Comparison of ENCODE assay signal across 19 cellular contexts in the genomic region with DNA sequence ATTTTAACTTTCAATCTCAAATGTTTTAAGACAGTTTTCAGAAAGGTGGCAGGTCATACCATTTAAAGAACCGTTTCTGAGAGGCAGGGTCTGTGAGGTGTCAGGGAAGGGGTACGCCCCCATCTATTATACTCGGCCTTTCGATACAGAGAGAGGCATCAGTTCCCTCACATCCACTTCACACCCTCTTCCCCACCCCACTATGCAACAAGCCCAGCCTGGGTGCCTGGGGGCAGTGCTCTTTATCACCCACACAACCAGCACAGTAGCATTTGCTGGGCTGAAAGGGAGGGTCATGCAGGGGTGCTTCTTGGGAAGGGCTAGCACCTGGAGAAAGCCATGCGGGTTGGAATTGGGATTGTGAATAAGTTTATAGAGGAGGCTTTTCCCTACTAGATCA. TPM values are rescaled to one million over a fixed set of nuclear protein-coding genes. Genes with fewer than 3 reads are reported as not detected.
DNase-seq lines count a peak whose midpoint lies in the region; ATAC-seq and TF ChIP-seq lines count a peak whose summit lies in the region.
"Had no signal": no experiment of that assay in that cellular context is flagged by ENCODE, and none has a peak within 500 bp of the region (broad histone marks: within the 10 kb centered on the region; RNA-seq: fewer than 3 reads in every experiment).

No MANE protein-coding gene starts in this region.

- peak; percentile 38 for ATAC-seq in GM18868 (IDR thresholded peaks at IDR 0.05; ENCODE audit: unreplicated experiment)
- ATAC-seq in GM21390 (IDR thresholded peaks at IDR 0.05; ENCODE audit: unreplicated experiment) = peak; percentile 22
- peak; percentile 18 for ATAC-seq in HG02938 (IDR thresholded peaks at IDR 0.05; ENCODE audit: unreplicated experiment)
- ATAC-seq in HG03521 (IDR thresholded peaks at IDR 0.05; ENCODE audit: unreplicated experiment) = peak; percentile 29
- ATAC-seq: activated T-cell treated with anti-CD3 and anti-CD28 coated beads, Interleukin-2, amount 50 U/mL, for 72 hours; lower lobe of right lung had no signal

- DNase-seq in KBM-7 (no peak), NCI-H2171 treated with DMSO at 0.1 percent for 48 hours (lab: John Stamatoyannopoulos, UW) (no peak), nucleus accumbens (lab: John Stamatoyannopoulos, UW) (no peak), glutamatergic neuron (no peak)
- DNase-seq: activated T-cell treated with anti-CD3 and anti-CD28 coated beads, Interleukin-2, amount 50 U/mL, for 72 hours; adrenal gland; central memory CD4-positive, alpha-beta T cell; foreskin melanocyte; IMR-90; lower lobe of right lung; NCI-H226; nephron progenitor cell; retina; thyroid gland had no signal

- H3K4me1 Mint-ChIP-seq in glutamatergic neuron (ENCODE audit: low read depth, unreplicated experiment) = peaks cover 10% of the 10 kb centered on the region

- H3K4me3 Mint-ChIP-seq in glutamatergic neuron (ENCODE audit: unreplicated experiment) = no peak overlapping the region
- H3K4me3 Mint-ChIP-seq: activated T-cell treated with anti-CD3 and anti-CD28 coated beads, Interleukin-2, amount 50 U/mL, for 72 hours; nephron progenitor cell had no signal

- H3K27me3 Mint-ChIP-seq in glutamatergic neuron (ENCODE audit: unreplicated experiment) = no peaks in the 10 kb centered on the region

- H3K27ac Mint-ChIP-seq in glutamatergic neuron (ENCODE audit: unreplicated experiment) = no peak overlapping the region
- H3K27ac Mint-ChIP-seq: activated T-cell treated with anti-CD3 and anti-CD28 coated beads, Interleukin-2, amount 50 U/mL, for 72 hours; nephron progenitor cell had no signal

- in situ Hi-C loops in KBM-7 (cut with MboI; ENCODE audit: low pct_unique_long_range_greater_than_20kb, low sequenced_read_pairs) = no loop called here

- peaks cover 5% of the 10 kb centered on the region for H3K36me3 Mint-ChIP-seq in glutamatergic neuron (ENCODE audit: unreplicated experiment)

- peaks cover 2% of the 10 kb centered on the region for H3K9me3 Mint-ChIP-seq in glutamatergic neuron (ENCODE audit: unreplicated experiment)
- H3K9me3 Mint-ChIP-seq: activated T-cell treated with anti-CD3 and anti-CD28 coated beads, Interleukin-2, amount 50 U/mL, for 72 hours; nephron progenitor cell had no signal

- TF ChIP-seq CTCF in glutamatergic neuron (IDR thresholded peaks at IDR 0.05; ENCODE audit: partially characterized antibody, unreplicated experiment) = no peak

RNA-seq across cellular contexts. Expression of a gene that starts 56.0 kb away (rescaled TPM):
- total RNA-seq in glutamatergic neuron (ENCODE audit: unreplicated experiment) = 0.47 TPM
- total RNA-seq: activated T-cell treated with anti-CD3 and anti-CD28 coated beads, Interleukin-2, amount 50 U/mL, for 72 hours; IMR-90; SJSA1 had no signal
